Comparison of ENCODE assay signal across 8 cellular contexts in the genomic region with DNA sequence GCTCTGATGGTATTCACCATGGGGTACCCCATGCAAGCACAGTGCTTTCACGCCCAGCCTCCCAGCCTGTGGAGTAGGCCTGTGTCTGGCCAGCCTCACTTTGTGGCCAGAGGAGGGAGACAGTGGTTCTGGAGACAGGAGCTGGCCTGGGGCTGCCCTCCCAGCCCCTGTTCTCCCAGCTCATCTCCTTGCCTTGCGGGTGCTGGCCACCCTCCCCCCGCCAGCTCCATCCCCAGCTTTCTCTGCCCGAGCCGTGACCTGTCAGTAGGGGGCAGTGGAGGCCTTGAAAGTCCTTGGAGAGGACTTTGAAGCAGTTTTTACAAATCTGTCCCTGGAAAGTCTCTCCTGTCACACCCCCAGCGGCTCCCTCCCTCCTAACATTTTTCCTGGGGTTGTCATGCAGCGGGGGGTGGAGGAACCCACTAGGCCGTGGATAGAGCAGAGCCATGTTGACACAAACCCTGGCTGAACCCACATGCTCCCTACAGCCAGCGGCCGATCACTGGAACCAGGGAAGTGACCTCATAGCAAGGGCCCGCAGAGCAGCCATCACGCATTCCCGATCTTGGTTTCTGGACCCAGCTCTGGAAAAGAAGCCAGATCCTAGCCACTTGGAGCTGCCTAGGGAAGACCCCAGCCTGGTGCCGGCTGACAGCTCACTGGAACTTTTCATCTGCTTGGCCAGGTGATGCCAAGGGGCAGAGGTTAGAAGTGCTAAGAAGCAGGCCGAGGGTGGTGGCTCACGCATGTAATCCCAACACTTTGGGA.
DNase-seq lines count a peak whose midpoint lies in the region; ATAC-seq and TF ChIP-seq lines count a peak whose summit lies in the region.

No MANE protein-coding gene starts in this region.

- H3K4me1 ChIP-seq in colonic mucosa = peaks cover 37% of the 10 kb centered on the region
- H3K4me1 ChIP-seq in left lung = peaks cover 65 to 88% of the 10 kb centered on the region in 2 donors

- peak; percentile 72 for TF ChIP-seq CTCF in colonic mucosa (IDR thresholded peaks at IDR 0.05)
- peak; percentile 71 to 87 for TF ChIP-seq CTCF in left lung (IDR thresholded peaks at IDR 0.05)

- DNase-seq in NCI-H1105 treated with DMSO at 0.1 percent for 48 hours (lab: John Stamatoyannopoulos, UW) (peak; percentile 8), NCI-H1105 (lab: John Stamatoyannopoulos, UW) (no peak), NAMALWA (ENCODE audit: low spot score) (peak; percentile 85), colonic mucosa (peak; percentile 91), left lung (peak; percentile 86 to 91)
- peak; percentile 90 for DNase-seq in activated CD4-positive, alpha-beta T cell treated with anti-CD3 and anti-CD28 coated beads for 48 hours
- peak; percentile 88 for DNase-seq in stimulated activated CD4-positive, alpha-beta T cell treated with anti-CD3 and anti-CD28 coated beads, Interleukin-4, amount 100 ng/mL, for 1 hour

- H3K9ac ChIP-seq in colonic mucosa (ENCODE audit: low read depth in 2 of 2, low read length in 2 of 2) = peak overlapping the region in 1 of 2 donors; percentile 46

- H3K9me3 ChIP-seq in colonic mucosa (no peaks in the 10 kb centered on the region), left lung (no peaks in the 10 kb centered on the region)

- H3K4me3 ChIP-seq in colonic mucosa (no peak overlapping the region), left lung (no peak overlapping the region)

- intact Hi-C loops in colonic mucosa (cut with DNase I) = loop anchor here (2.0 to 5.0 kb wide), 2 partner anchors 65 to 98 kb away; no protein-coding TSS in a partner anchor
- intact Hi-C loops in left lung (cut with DNase I) = loop anchor here in 1 of 2 donors (5.0 to 10.0 kb wide), 3 partner anchors 47 to 105 kb away; no protein-coding TSS in a partner anchor

- H3K36me3 ChIP-seq in colonic mucosa (no peaks in the 10 kb centered on the region), left lung (peaks cover 0 to 4% of the 10 kb centered on the region in 2 donors)

- ATAC-seq in left lung (peak; percentile 77), HG03565 (IDR thresholded peaks at IDR 0.05; ENCODE audit: unreplicated experiment) (no peak)

- H3K27me3 ChIP-seq in colonic mucosa = no peaks in the 10 kb centered on the region
- H3K27me3 ChIP-seq in left lung = no peaks in the 10 kb centered on the region

- H3K27ac ChIP-seq in colonic mucosa = peak overlapping the region; percentile 56
- H3K27ac ChIP-seq in left lung = peak overlapping the region in 1 of 2 donors; percentile 9
